In the genomic region with DNA sequence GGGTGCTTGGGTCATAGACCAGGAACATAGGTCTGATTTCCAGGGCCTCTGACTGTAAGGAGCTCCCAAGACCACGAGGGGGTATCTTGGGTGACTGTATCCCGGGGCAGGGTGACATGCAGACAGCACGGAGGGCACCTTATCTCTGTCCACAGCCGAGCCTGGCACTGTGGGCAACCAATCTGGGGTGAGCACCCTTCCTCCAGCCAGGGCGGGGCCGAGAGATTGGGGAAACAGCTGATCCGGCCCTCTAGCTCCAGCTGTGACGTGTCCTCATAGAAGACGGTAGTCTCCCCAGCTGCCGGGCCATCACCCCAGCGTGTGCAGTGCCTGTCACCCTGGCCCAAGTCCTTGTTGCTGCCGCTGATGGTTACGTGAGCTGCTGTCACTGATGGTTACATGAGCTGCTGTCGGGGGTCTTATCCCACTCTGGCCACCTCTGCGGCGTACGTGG, we compare ENCODE assay signal across 15 cellular contexts. TPM values are rescaled to one million over a fixed set of nuclear protein-coding genes. Genes with fewer than 3 reads are reported as not detected.
DNase-seq lines count a peak whose midpoint lies in the region; ATAC-seq and TF ChIP-seq lines count a peak whose summit lies in the region.
"Had no signal": no experiment of that assay in that cellular context is flagged by ENCODE, and none has a peak within 500 bp of the region (broad histone marks: within the 10 kb centered on the region; RNA-seq: fewer than 3 reads in every experiment).

No MANE protein-coding gene starts in this region.

- DNase-seq in GM12864 (ENCODE audit: low read depth) (no peak), OCI-M1 (lab: John Stamatoyannopoulos, UW) (peak; percentile 81), heart right ventricle (peak in 1 of 2 donors; percentile 28), sigmoid colon (peak; percentile 67), cortex of kidney (lab: John Stamatoyannopoulos, UW) (no peak), G401 (ENCODE audit: low spot score) (no peak)
- DNase-seq: activated CD4-positive, alpha-beta T cell treated with anti-CD3 and anti-CD28 coated beads, Interleukin-2, amount 10 ng/mL, durations not matched to agents 24 days and 14 days; central memory CD4-positive, alpha-beta T cell; H9; NCI-H1694; tibial artery had no signal

- no peak overlapping the region for H3K4me3 ChIP-seq in GM12864 (ENCODE audit: low read depth, low read length)
- H3K4me3 ChIP-seq in heart right ventricle: peak overlapping the region in 1 of 10 donors; percentile 14
- H3K4me3 ChIP-seq in sigmoid colon: no peak overlapping the region
- H3K4me3 ChIP-seq: skin epidermis, tibial artery had no signal

- H3K27me3 ChIP-seq in heart right ventricle (peaks cover 0 to 3% (median 0%) of the 10 kb centered on the region in 7 donors), sigmoid colon (no peaks in the 10 kb centered on the region)
- H3K27me3 ChIP-seq: tibial artery had no signal

- intact Hi-C loops in heart right ventricle (cut with DNase I) (no loop called here), sigmoid colon (cut with DNase I) (no loop called here)

- no peak overlapping the region for H3K27ac ChIP-seq in heart right ventricle
- no peak overlapping the region for H3K27ac ChIP-seq in sigmoid colon
- H3K27ac ChIP-seq: tibial artery had no signal

- TF ChIP-seq EP300 in sigmoid colon (IDR thresholded peaks at IDR 0.05): no peak

- TF ChIP-seq CTCF in GM12864 (IDR thresholded peaks at IDR 0.05; ENCODE audit: low read depth, low read length, missing control alignments) (peak; percentile 27), heart right ventricle (IDR thresholded peaks at IDR 0.05) (no peak), sigmoid colon (IDR thresholded peaks at IDR 0.05) (no peak)

- ATAC-seq in heart right ventricle (peak in 6 of 8 donors; percentile 20 to 75 (median 58)), GM18519 (IDR thresholded peaks at IDR 0.05; ENCODE audit: low FRiP score, unreplicated experiment) (no peak), HG03521 (IDR thresholded peaks at IDR 0.05; ENCODE audit: unreplicated experiment) (no peak)
- ATAC-seq: SK-N-SH treated with all-trans-retinoic acid at 6 μM for 48 hours had no signal

- in situ Hi-C loops in G401 (cut with HindIII; ENCODE audit: low sequenced_read_pairs): no loop called here

- H3K36me3 ChIP-seq in heart right ventricle: no peaks in the 10 kb centered on the region
- no peaks in the 10 kb centered on the region for H3K36me3 ChIP-seq in sigmoid colon
- H3K36me3 ChIP-seq: tibial artery had no signal

- H3K9me3 ChIP-seq in heart right ventricle (no peaks in the 10 kb centered on the region), sigmoid colon (no peaks in the 10 kb centered on the region)
- H3K9me3 ChIP-seq: tibial artery had no signal

- peaks cover 0 to 39% (median 13%) of the 10 kb centered on the region in 9 donors for H3K4me1 ChIP-seq in heart right ventricle
- H3K4me1 ChIP-seq in sigmoid colon: peaks cover 0 to 9% (median 4%) of the 10 kb centered on the region in 4 donors

- 64 to 68% methylated on average over 17 of the region's 17 CpGs for WGBS in heart right ventricle, 2 donors
- 58 to 82% methylated on average over 17 of the region's 17 CpGs for WGBS in sigmoid colon, 2 donors

- no peak for TF ChIP-seq POLR2A in sigmoid colon (IDR thresholded peaks at IDR 0.05)

RNA-seq across cellular contexts. Expression of gene SMOX, which starts 6.4 kb away (rescaled TPM):
- 1 to 10 TPM; 1.7 to 6.6 (median 3.0) TPM for total RNA-seq in heart right ventricle
- polyA plus RNA-seq in heart right ventricle: 1 to 10 TPM; 1.5 to 4.1 TPM
- total RNA-seq in sigmoid colon: 10 to 100 TPM in 1 of 4 donors, 1 to 10 TPM in 3; 3.9 to 11.1 (median 4.4) TPM
- 1 to 10 TPM; 3.9 to 4.8 (median 4.8) TPM for polyA plus RNA-seq in sigmoid colon
- total RNA-seq in G401 (2014; rRNA removed; shearing (Covaris generic)): 9.2 and 13.3 TPM in 2 replicates

Comparison
In these comparisons a context has a peak if more than half of its experiments do, and no peak if none do; other contexts are left out.
1. DNase-seq: peak in OCI-M1 (single experiment) and sigmoid colon (single experiment); none in GM12864 (single experiment), cortex of kidney (single experiment) and G401 (single experiment).
2. ATAC-seq: peak in heart right ventricle (6 of 8); none in GM18519 (single experiment) and HG03521 (single experiment).